In genomic region chr19:50932018-50932689, GRCh38 we compare ENCODE assay signal across 18 cellular contexts. TPM values are rescaled to one million over a fixed set of nuclear protein-coding genes. Genes with fewer than 3 reads are reported as not detected.
"Had no signal": no experiment of that assay in that cellular context is flagged by ENCODE, and none has a peak within 500 bp of the region (broad histone marks: within the 10 kb centered on the region; RNA-seq: fewer than 3 reads in every experiment).

No MANE protein-coding gene starts in this region.

- H3K36me3 ChIP-seq: brain microvascular endothelial cell, esophagus muscularis mucosa, left lung, pancreas, transverse colon had no signal

- ATAC-seq: left lung, pancreas had no signal

- H3K4me3 Mint-ChIP-seq: activated naive CD8-positive, alpha-beta T cell had no signal

- H3K27me3 ChIP-seq: brain microvascular endothelial cell had no signal

- H3K36me3 Mint-ChIP-seq: activated naive CD8-positive, alpha-beta T cell had no signal

- H3K4me1 ChIP-seq: esophagus muscularis mucosa, pancreas, transverse colon had no signal

- H3K27ac Mint-ChIP-seq: activated naive CD8-positive, alpha-beta T cell had no signal

- H3K27ac ChIP-seq: brain microvascular endothelial cell, esophagus muscularis mucosa, left lung, pancreas, transverse colon had no signal

- H3K4me3 ChIP-seq: esophagus muscularis mucosa, left lung, pancreas, transverse colon had no signal

- H3K9me3 ChIP-seq: esophagus muscularis mucosa, left lung, pancreas, transverse colon had no signal

- DNase-seq: activated CD4-positive, alpha-beta T cell treated with anti-CD3 and anti-CD28 coated beads, Interleukin-2, amount 50 U/mL, for 4 hours; activated CD4-positive, CD25-positive, alpha-beta regulatory T cell treated with anti-CD3 and anti-CD28 coated beads, Interleukin-2, amount 50 U/mL, for 72 hours; activated gamma-delta T cell; activated T-cell treated with anti-CD3 and anti-CD28 coated beads, Interleukin-2, amount 50 U/mL, for 1 hour; brain microvascular endothelial cell; dermis blood vessel endothelial cell; foreskin fibroblast; head of caudate nucleus; left lung; mesendoderm; small intestine; T-helper 9 cell; transverse colon had no signal

RNA-seq across cellular contexts. Expression of gene KLK5, which starts 20.7 kb away (rescaled TPM):
- total RNA-seq: cerebellum, dermis blood vessel endothelial cell, esophagus muscularis mucosa, pancreas, subcutaneous adipose tissue, transverse colon had no signal

RNA-seq across cellular contexts. Expression of gene KLK4, which starts 21.0 kb away (rescaled TPM):
- total RNA-seq: dermis blood vessel endothelial cell, esophagus muscularis mucosa, left lung, subcutaneous adipose tissue had no signal

RNA-seq across cellular contexts. Expression of gene KLK6, which starts 37.2 kb away (rescaled TPM):
- total RNA-seq: cerebellum, dermis blood vessel endothelial cell, esophagus muscularis mucosa, left lung, pancreas, subcutaneous adipose tissue, transverse colon had no signal

RNA-seq across cellular contexts. Expression of gene KLK7, which starts 51.6 kb away (rescaled TPM):
- total RNA-seq: cerebellum, pancreas, transverse colon had no signal

RNA-seq across cellular contexts. Expression of gene KLK2, which starts 58.9 kb away (rescaled TPM):
- total RNA-seq: dermis blood vessel endothelial cell, esophagus muscularis mucosa, left lung, pancreas had no signal
